ENCODE assay signal across 2 cellular contexts in genomic region chr4:75344915-75345314, GRCh38.
A peak's percentile ranks its signal among the peaks of the same experiment; 100 is the strongest.
TF ChIP-seq lines count a peak whose summit lies in the region.

No MANE protein-coding gene starts in this region.

TF ChIP-seq in SK-N-SH, 30 proteins besides CTCF, POLR2A, EP300 and RAD21 (continued from another document):
- TF ChIP-seq, protein P1, sequence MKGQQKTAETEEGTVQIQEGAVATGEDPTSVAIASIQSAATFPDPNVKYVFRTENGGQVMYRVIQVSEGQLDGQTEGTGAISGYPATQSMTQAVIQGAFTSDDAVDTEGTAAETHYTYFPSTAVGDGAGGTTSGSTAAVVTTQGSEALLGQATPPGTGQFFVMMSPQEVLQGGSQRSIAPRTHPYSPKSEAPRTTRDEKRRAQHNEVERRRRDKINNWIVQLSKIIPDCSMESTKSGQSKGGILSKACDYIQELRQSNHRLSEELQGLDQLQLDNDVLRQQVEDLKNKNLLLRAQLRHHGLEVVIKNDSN (IDR thresholded peaks at IDR 0.05; ENCODE audit: borderline replicate concordance, low read depth): no peak
- TF ChIP-seq GATA2 (CRISPR knock-in tag; IDR thresholded peaks at IDR 0.05): no peak
- peak; percentile 33; the same call in 1 of the 2 replicates for TF ChIP-seq JUND (IDR thresholded peaks at IDR 0.05)
- TF ChIP-seq, protein P2, sequence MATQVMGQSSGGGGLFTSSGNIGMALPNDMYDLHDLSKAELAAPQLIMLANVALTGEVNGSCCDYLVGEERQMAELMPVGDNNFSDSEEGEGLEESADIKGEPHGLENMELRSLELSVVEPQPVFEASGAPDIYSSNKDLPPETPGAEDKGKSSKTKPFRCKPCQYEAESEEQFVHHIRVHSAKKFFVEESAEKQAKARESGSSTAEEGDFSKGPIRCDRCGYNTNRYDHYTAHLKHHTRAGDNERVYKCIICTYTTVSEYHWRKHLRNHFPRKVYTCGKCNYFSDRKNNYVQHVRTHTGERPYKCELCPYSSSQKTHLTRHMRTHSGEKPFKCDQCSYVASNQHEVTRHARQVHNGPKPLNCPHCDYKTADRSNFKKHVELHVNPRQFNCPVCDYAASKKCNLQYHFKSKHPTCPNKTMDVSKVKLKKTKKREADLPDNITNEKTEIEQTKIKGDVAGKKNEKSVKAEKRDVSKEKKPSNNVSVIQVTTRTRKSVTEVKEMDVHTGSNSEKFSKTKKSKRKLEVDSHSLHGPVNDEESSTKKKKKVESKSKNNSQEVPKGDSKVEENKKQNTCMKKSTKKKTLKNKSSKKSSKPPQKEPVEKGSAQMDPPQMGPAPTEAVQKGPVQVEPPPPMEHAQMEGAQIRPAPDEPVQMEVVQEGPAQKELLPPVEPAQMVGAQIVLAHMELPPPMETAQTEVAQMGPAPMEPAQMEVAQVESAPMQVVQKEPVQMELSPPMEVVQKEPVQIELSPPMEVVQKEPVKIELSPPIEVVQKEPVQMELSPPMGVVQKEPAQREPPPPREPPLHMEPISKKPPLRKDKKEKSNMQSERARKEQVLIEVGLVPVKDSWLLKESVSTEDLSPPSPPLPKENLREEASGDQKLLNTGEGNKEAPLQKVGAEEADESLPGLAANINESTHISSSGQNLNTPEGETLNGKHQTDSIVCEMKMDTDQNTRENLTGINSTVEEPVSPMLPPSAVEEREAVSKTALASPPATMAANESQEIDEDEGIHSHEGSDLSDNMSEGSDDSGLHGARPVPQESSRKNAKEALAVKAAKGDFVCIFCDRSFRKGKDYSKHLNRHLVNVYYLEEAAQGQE (IDR thresholded peaks at IDR 0.05; ENCODE audit: low read depth, low read length): no peak
- TF ChIP-seq RFX5 (IDR thresholded peaks at IDR 0.05; ENCODE audit: low read length): no peak
- TF ChIP-seq RCOR1 (IDR thresholded peaks at IDR 0.05; ENCODE audit: low read length): no peak
- TF ChIP-seq SMC3 (IDR thresholded peaks at IDR 0.05; ENCODE audit: low read depth, low read length): no peak
- TF ChIP-seq FOSL2 (IDR thresholded peaks at IDR 0.05; ENCODE audit: borderline replicate concordance, low read depth): 0 out of 2 replicates have a peak, but pooled peaks have one; percentile 13
- TF ChIP-seq TAF1 (IDR thresholded peaks at IDR 0.05; ENCODE audit: borderline replicate concordance, low read depth, low read length): no peak
- no peak for TF ChIP-seq PBX3 (IDR thresholded peaks at IDR 0.05)
- no peak for TF ChIP-seq TEAD4 (IDR thresholded peaks at IDR 0.05; ENCODE audit: borderline replicate concordance, insufficient read depth)
- no peak for TF ChIP-seq ELF1 (IDR thresholded peaks at IDR 0.05)
- TF ChIP-seq, protein P3, sequence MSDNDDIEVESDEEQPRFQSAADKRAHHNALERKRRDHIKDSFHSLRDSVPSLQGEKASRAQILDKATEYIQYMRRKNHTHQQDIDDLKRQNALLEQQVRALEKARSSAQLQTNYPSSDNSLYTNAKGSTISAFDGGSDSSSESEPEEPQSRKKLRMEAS (IDR thresholded peaks at IDR 0.05; ENCODE audit: low read depth): no peak

TF ChIP-seq in SK-N-SH treated with all-trans-retinoic acid at 6 μM for 48 hours, 23 proteins besides CTCF, POLR2A, EP300 and RAD21 (continued from another document):
- TF ChIP-seq, protein P4, sequence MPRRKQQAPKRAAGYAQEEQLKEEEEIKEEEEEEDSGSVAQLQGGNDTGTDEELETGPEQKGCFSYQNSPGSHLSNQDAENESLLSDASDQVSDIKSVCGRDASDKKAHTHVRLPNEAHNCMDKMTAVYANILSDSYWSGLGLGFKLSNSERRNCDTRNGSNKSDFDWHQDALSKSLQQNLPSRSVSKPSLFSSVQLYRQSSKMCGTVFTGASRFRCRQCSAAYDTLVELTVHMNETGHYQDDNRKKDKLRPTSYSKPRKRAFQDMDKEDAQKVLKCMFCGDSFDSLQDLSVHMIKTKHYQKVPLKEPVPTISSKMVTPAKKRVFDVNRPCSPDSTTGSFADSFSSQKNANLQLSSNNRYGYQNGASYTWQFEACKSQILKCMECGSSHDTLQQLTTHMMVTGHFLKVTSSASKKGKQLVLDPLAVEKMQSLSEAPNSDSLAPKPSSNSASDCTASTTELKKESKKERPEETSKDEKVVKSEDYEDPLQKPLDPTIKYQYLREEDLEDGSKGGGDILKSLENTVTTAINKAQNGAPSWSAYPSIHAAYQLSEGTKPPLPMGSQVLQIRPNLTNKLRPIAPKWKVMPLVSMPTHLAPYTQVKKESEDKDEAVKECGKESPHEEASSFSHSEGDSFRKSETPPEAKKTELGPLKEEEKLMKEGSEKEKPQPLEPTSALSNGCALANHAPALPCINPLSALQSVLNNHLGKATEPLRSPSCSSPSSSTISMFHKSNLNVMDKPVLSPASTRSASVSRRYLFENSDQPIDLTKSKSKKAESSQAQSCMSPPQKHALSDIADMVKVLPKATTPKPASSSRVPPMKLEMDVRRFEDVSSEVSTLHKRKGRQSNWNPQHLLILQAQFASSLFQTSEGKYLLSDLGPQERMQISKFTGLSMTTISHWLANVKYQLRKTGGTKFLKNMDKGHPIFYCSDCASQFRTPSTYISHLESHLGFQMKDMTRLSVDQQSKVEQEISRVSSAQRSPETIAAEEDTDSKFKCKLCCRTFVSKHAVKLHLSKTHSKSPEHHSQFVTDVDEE (CRISPR knock-in tag; IDR thresholded peaks at IDR 0.05): no peak
- TF ChIP-seq ZFP30 (CRISPR knock-in tag; IDR thresholded peaks at IDR 0.05) (no peak), ZNF70 (CRISPR knock-in tag; IDR thresholded peaks at IDR 0.05) (no peak)
- TF ChIP-seq, protein P5, sequence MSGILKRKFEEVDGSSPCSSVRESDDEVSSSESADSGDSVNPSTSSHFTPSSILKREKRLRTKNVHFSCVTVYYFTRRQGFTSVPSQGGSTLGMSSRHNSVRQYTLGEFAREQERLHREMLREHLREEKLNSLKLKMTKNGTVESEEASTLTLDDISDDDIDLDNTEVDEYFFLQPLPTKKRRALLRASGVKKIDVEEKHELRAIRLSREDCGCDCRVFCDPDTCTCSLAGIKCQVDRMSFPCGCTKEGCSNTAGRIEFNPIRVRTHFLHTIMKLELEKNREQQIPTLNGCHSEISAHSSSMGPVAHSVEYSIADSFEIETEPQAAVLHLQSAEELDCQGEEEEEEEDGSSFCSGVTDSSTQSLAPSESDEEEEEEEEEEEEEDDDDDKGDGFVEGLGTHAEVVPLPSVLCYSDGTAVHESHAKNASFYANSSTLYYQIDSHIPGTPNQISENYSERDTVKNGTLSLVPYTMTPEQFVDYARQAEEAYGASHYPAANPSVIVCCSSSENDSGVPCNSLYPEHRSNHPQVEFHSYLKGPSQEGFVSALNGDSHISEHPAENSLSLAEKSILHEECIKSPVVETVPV (CRISPR knock-in tag; IDR thresholded peaks at IDR 0.05): no peak
